In genomic region chr14:105299654-105300541, GRCh38 we compare ENCODE assay signal across 8 cellular contexts. TPM values are rescaled to one million over a fixed set of nuclear protein-coding genes. Genes with fewer than 3 reads are reported as not detected.
A peak's percentile ranks its signal among the peaks of the same experiment; 100 is the strongest.
DNase-seq lines count a peak whose midpoint lies in the region; ATAC-seq, FAIRE-seq and TF ChIP-seq lines count a peak whose summit lies in the region.

No MANE protein-coding gene starts in this region.

- H3K27ac ChIP-seq in HepG2 (ENCODE audit: extremely low read length, insufficient read depth, low read length) (peak overlapping the region; percentile 95), stomach smooth muscle (ENCODE audit: low read length) (peak overlapping the region; percentile 82)

- BruUV-seq in HepG2 (replicated peaks; lab: Mats Ljungman, UMichigan), result no TSS peak

- H3K27me3 ChIP-seq in HepG2 (ENCODE audit: control insufficient read depth in 1 of 2, insufficient read depth in 2 of 2, low read length in 2 of 2), result no peaks in the 10 kb centered on the region; a peak in 1 of 5 replicates
- no peaks in the 10 kb centered on the region for H3K27me3 ChIP-seq in stomach smooth muscle (ENCODE audit: control insufficient read depth in 1 of 2, insufficient read depth in 2 of 2, low read length in 2 of 2)

- POLR2A ChIA-PET in HepG2 (lab: Yijun Ruan, JAX), result no interaction called here

- TF ChIP-seq CTCF in brain (conservative IDR thresholded peaks at IDR 0.05), result no peak
- no peak for TF ChIP-seq CTCF in HepG2 (CRISPR knock-in tag; IDR thresholded peaks at IDR 0.05)

- H3K4me1 ChIP-seq in HepG2 (ENCODE audit: insufficient read depth, low read length) (peaks cover 29% of the 10 kb centered on the region), stomach smooth muscle (ENCODE audit: control insufficient read depth, insufficient read depth, low read length) (peaks cover 16% of the 10 kb centered on the region)

- peak overlapping the region; percentile 68 to 99 (median 92) for H3K4me3 ChIP-seq in HepG2 (replicated peaks in 1 of 3; ENCODE audit: insufficient read depth in 1 of 3, low read depth in 2 of 3, low read length in 3 of 3)
- peak overlapping the region; percentile 76 to 88 for H3K4me3 ChIP-seq in stomach smooth muscle (ENCODE audit: low read length in 2 of 2)

- intact Hi-C loops in HepG2 (cut with micrococcal nuclease; ENCODE audit: unreplicated experiment), result no loop called here

- DNase-seq in NCI-H345 (lab: John Stamatoyannopoulos, UW) (peak; percentile 59), NCI-H345 treated with DMSO at 0.1 percent for 48 hours (lab: John Stamatoyannopoulos, UW; ENCODE audit: unreplicated experiment) (no peak), NCI-H748 (lab: John Stamatoyannopoulos, UW; ENCODE audit: unreplicated experiment) (peak; percentile 43), HepG2 (ENCODE audit: low spot score) (no peak), GF-D8 (lab: John Stamatoyannopoulos, UW) (no peak)

- peaks cover 10% of the 10 kb centered on the region; the same call in 1 of the 2 replicates for H4K20me1 ChIP-seq in HepG2 (ENCODE audit: insufficient read depth, low read length)

- H3K9me3 ChIP-seq in HepG2 (ENCODE audit: low read length) (no peaks in the 10 kb centered on the region), stomach smooth muscle (ENCODE audit: control insufficient read depth in 2 of 2, low read length in 2 of 2) (no peaks in the 10 kb centered on the region)

- peak overlapping the region; percentile 91 to 95 (median 93) for H3K4me3 Mint-ChIP-seq in brain

- peaks cover 34% of the 10 kb centered on the region for H3K4me1 Mint-ChIP-seq in brain

- TF ChIP-seq RAD21 in HepG2 (CRISPR knock-in tag; IDR thresholded peaks at IDR 0.05), result no peak

- H3K36me3 ChIP-seq in HepG2 (replicated peaks in 1 of 2; ENCODE audit: control insufficient read depth in 1 of 2, insufficient read depth in 2 of 2, low read length in 2 of 2) (no peaks in the 10 kb centered on the region), stomach smooth muscle (ENCODE audit: control insufficient read depth in 2 of 2, insufficient read depth in 2 of 2, low read length in 2 of 2) (no peaks in the 10 kb centered on the region)

- TF ChIP-seq EP300 in HepG2 (IDR thresholded peaks at IDR 0.05; ENCODE audit: low read depth in 2 of 2, low read length in 2 of 2) (no peak), HepG2 (CRISPR knock-in tag; IDR thresholded peaks at IDR 0.05; ENCODE audit: borderline replicate concordance) (no peak)

- H3K9me3 Mint-ChIP-seq in brain, result peaks cover 0 to 10% (median 4%) of the 10 kb centered on the region in 5 experiments

- CTCF ChIA-PET in HepG2 (lab: Yijun Ruan, JAX; ENCODE audit: low intra/inter-chr PET ratio, low total read pairs), result no interaction called here

- no peak for TF ChIP-seq POLR2A in HepG2 (IDR thresholded peaks at IDR 0.05; ENCODE audit: insufficient read depth in 1 of 2, low read depth in 2 of 2, low read length in 2 of 2)

- in situ Hi-C loops in HepG2 (cut with HindIII; ENCODE audit: extremely low pct_ligation_motif_present, low pct_unique_long_range_greater_than_20kb), result no loop called here

- peaks cover 11% of the 10 kb centered on the region for H3K27me3 Mint-ChIP-seq in brain

- H3K4me2 ChIP-seq in HepG2 (ENCODE audit: low read depth, low read length), result peak overlapping the region; percentile 78

- FAIRE-seq in HepG2 (lab: Jason Lieb, UNC), result no peak

- WGBS in HepG2 (ENCODE audit: low lambda C conversion rate), result 7% methylated on average over 16 of the region's 54 CpGs

- H3K9ac ChIP-seq in HepG2 (ENCODE audit: insufficient read depth, low read depth, low read length) (peak overlapping the region; percentile 88), stomach smooth muscle (ENCODE audit: low read length in 2 of 2) (peak overlapping the region; percentile 72 to 87)

- no peak overlapping the region for H2AFZ ChIP-seq in HepG2 (ENCODE audit: low read length)

- H3K79me2 ChIP-seq in HepG2 (ENCODE audit: insufficient read depth, low read length), result peaks cover 37% of the 10 kb centered on the region

- ATAC-seq in HG02642 (IDR thresholded peaks at IDR 0.05; ENCODE audit: poor library complexity, unreplicated experiment) (peak; percentile 22), HepG2 (peak; percentile 20)

- H3K36me3 Mint-ChIP-seq in brain, result peaks cover 29% of the 10 kb centered on the region

- H3K27ac Mint-ChIP-seq in brain, result peak overlapping the region; percentile 84 to 95 (median 92)

RNA-seq across cellular contexts. Expression of gene BRF1, which starts 0.9 kb away (rescaled TPM):
- 36.4 TPM for polyA plus RNA-seq in brain (ENCODE audit: insufficient read depth, low read depth, low replicate concordance)
- total RNA-seq in HepG2 (2016; rRNA removed; fragmentation: Illumina TruSeq; extraction: Trizol), result 6.4 and 11.0 TPM in 2 replicates
- total RNA-seq in HepG2 (2016; cell fraction: cytosol; rRNA removed; fragmentation: Illumina TruSeq; extraction: Trizol; ENCODE audit: low read depth), result 5.6 and 7.0 TPM in 2 replicates
- 5.9 and 10.9 TPM in 2 replicates for total RNA-seq in HepG2 (2016; cell fraction: insoluble cytoplasmic fraction; rRNA removed; fragmentation: Illumina TruSeq; extraction: Trizol)
- total RNA-seq in HepG2 (2016; cell fraction: membrane; rRNA removed; fragmentation: Illumina TruSeq; extraction: Trizol), result 4.2 and 5.2 TPM in 2 replicates
- 11.8 and 16.0 TPM in 2 replicates for total RNA-seq in HepG2 (2016; cell fraction: nucleus; rRNA removed; fragmentation: Illumina TruSeq; extraction: Trizol)
- 5.1 and 5.7 TPM in 2 replicates for polyA plus RNA-seq in HepG2 (2011; rRNA removed)
- 3.4 and 3.6 TPM in 2 replicates for polyA plus RNA-seq in HepG2 (2011; cell fraction: cytosol; rRNA removed)
- 32.9 and 41.6 TPM in 2 replicates for polyA plus RNA-seq in HepG2 (2011; cell fraction: nucleus; rRNA removed)
- polyA plus RNA-seq in HepG2 (2012), result 7.1 and 9.1 TPM in 2 replicates
- 0.58 and 0.88 TPM in 2 replicates for polyA plus RNA-seq in HepG2 (2016; cell fraction: cytosol; fragmentation: Illumina TruSeq; extraction: Trizol; ENCODE audit: low read depth)
- 6.9 and 7.1 TPM in 2 replicates for polyA plus RNA-seq in HepG2 (2016; cell fraction: insoluble cytoplasmic fraction; fragmentation: Illumina TruSeq; extraction: Trizol; ENCODE audit: low read depth)
- polyA plus RNA-seq in HepG2 (2016; cell fraction: membrane; fragmentation: Illumina TruSeq; extraction: Trizol; ENCODE audit: low read depth), result 1.6 and 1.8 TPM in 2 replicates
- polyA plus RNA-seq in HepG2 (2016; cell fraction: nucleus; fragmentation: Illumina TruSeq; extraction: Trizol; ENCODE audit: insufficient read depth, low read depth), result 26.5 and 31.7 TPM in 2 replicates
- polyA minus RNA-seq in HepG2 (2011; rRNA and poly(A)+ RNA removed; ENCODE audit: low replicate concordance), result 15.5 TPM in 2 replicates
- 6.0 and 7.0 TPM in 2 replicates for polyA minus RNA-seq in HepG2 (2011; cell fraction: cytosol; rRNA and poly(A)+ RNA removed)
- polyA minus RNA-seq in HepG2 (2011; cell fraction: nucleus; rRNA and poly(A)+ RNA removed), result 25.0 and 27.4 TPM in 2 replicates

RNA-seq across cellular contexts. Expression of gene PACS2, which starts 14.7 kb away (rescaled TPM):
- polyA plus RNA-seq in brain (ENCODE audit: insufficient read depth, low read depth, low replicate concordance) (127 TPM), HepG2 (2011; rRNA removed) (27.6 and 33.7 TPM in 2 replicates)
- total RNA-seq in HepG2 (2016; rRNA removed; fragmentation: Illumina TruSeq; extraction: Trizol), result 14.6 and 23.6 TPM in 2 replicates
- 32.3 and 33.7 TPM in 2 replicates for total RNA-seq in HepG2 (2016; cell fraction: cytosol; rRNA removed; fragmentation: Illumina TruSeq; extraction: Trizol; ENCODE audit: low read depth)
- 10.5 and 22.9 TPM in 2 replicates for total RNA-seq in HepG2 (2016; cell fraction: insoluble cytoplasmic fraction; rRNA removed; fragmentation: Illumina TruSeq; extraction: Trizol)
- 48.2 and 50.4 TPM in 2 replicates for total RNA-seq in HepG2 (2016; cell fraction: membrane; rRNA removed; fragmentation: Illumina TruSeq; extraction: Trizol)
- 18.0 and 23.5 TPM in 2 replicates for total RNA-seq in HepG2 (2016; cell fraction: nucleus; rRNA removed; fragmentation: Illumina TruSeq; extraction: Trizol)
- 22.9 and 31.9 TPM in 2 replicates for polyA plus RNA-seq in HepG2 (2011; cell fraction: cytosol; rRNA removed)
- polyA plus RNA-seq in HepG2 (2011; cell fraction: nucleus; rRNA removed), result 175 and 213 TPM in 2 replicates
- polyA plus RNA-seq in HepG2 (2012), result 22.4 and 34.0 TPM in 2 replicates
- 37.2 and 44.2 TPM in 2 replicates for polyA plus RNA-seq in HepG2 (2016; cell fraction: cytosol; fragmentation: Illumina TruSeq; extraction: Trizol; ENCODE audit: low read depth)
- 16.9 and 23.7 TPM in 2 replicates for polyA plus RNA-seq in HepG2 (2016; cell fraction: insoluble cytoplasmic fraction; fragmentation: Illumina TruSeq; extraction: Trizol; ENCODE audit: low read depth)
- polyA plus RNA-seq in HepG2 (2016; cell fraction: membrane; fragmentation: Illumina TruSeq; extraction: Trizol; ENCODE audit: low read depth), result 47.5 and 52.5 TPM in 2 replicates
- polyA plus RNA-seq in HepG2 (2016; cell fraction: nucleus; fragmentation: Illumina TruSeq; extraction: Trizol; ENCODE audit: insufficient read depth, low read depth), result 55.8 and 60.4 TPM in 2 replicates
- 21.1 and 44.9 TPM in 2 replicates for polyA minus RNA-seq in HepG2 (2011; rRNA and poly(A)+ RNA removed; ENCODE audit: low replicate concordance)
- 12.7 and 16.0 TPM in 2 replicates for polyA minus RNA-seq in HepG2 (2011; cell fraction: cytosol; rRNA and poly(A)+ RNA removed)
- polyA minus RNA-seq in HepG2 (2011; cell fraction: nucleus; rRNA and poly(A)+ RNA removed), result 29.4 and 36.3 TPM in 2 replicates

RNA-seq across cellular contexts. Expression of gene BTBD6, which starts 51.6 kb away (rescaled TPM):
- polyA plus RNA-seq in brain (ENCODE audit: insufficient read depth, low read depth, low replicate concordance) (91.4 TPM), HepG2 (2011; rRNA removed) (not detected in 2 replicates)
- total RNA-seq in HepG2 (2016; rRNA removed; fragmentation: Illumina TruSeq; extraction: Trizol), result not detected in 2 replicates
- not detected in 2 replicates for total RNA-seq in HepG2 (2016; cell fraction: cytosol; rRNA removed; fragmentation: Illumina TruSeq; extraction: Trizol; ENCODE audit: low read depth)
- not detected in 2 replicates for total RNA-seq in HepG2 (2016; cell fraction: insoluble cytoplasmic fraction; rRNA removed; fragmentation: Illumina TruSeq; extraction: Trizol)
- not detected in 2 replicates for total RNA-seq in HepG2 (2016; cell fraction: membrane; rRNA removed; fragmentation: Illumina TruSeq; extraction: Trizol)
- not detected in 2 replicates for total RNA-seq in HepG2 (2016; cell fraction: nucleus; rRNA removed; fragmentation: Illumina TruSeq; extraction: Trizol)
- polyA plus RNA-seq in HepG2 (2011; cell fraction: cytosol; rRNA removed), result not detected in 2 replicates
- not detected in 2 replicates for polyA plus RNA-seq in HepG2 (2011; cell fraction: nucleus; rRNA removed)
- polyA plus RNA-seq in HepG2 (2012), result 0.08 and 0.11 TPM in 2 replicates
- polyA plus RNA-seq in HepG2 (2016; cell fraction: cytosol; fragmentation: Illumina TruSeq; extraction: Trizol; ENCODE audit: low read depth), result not detected in 2 replicates
- polyA plus RNA-seq in HepG2 (2016; cell fraction: insoluble cytoplasmic fraction; fragmentation: Illumina TruSeq; extraction: Trizol; ENCODE audit: low read depth), result not detected in 2 replicates
- not detected in 2 replicates for polyA plus RNA-seq in HepG2 (2016; cell fraction: membrane; fragmentation: Illumina TruSeq; extraction: Trizol; ENCODE audit: low read depth)
- polyA plus RNA-seq in HepG2 (2016; cell fraction: nucleus; fragmentation: Illumina TruSeq; extraction: Trizol; ENCODE audit: insufficient read depth, low read depth), result not detected in 2 replicates
- 40.4 TPM in 1 of 2 replicates, not detected in the other for polyA minus RNA-seq in HepG2 (2011; rRNA and poly(A)+ RNA removed; ENCODE audit: low replicate concordance)
- polyA minus RNA-seq in HepG2 (2011; cell fraction: cytosol; rRNA and poly(A)+ RNA removed), result not detected in 2 replicates
- 0.26 TPM in 1 of 2 replicates, not detected in the other for polyA minus RNA-seq in HepG2 (2011; cell fraction: nucleus; rRNA and poly(A)+ RNA removed)

Comparison
In these comparisons a context has a peak if more than half of its experiments do, and no peak if none do; other contexts are left out.
1. DNase-seq: peak in NCI-H345 (single experiment) and NCI-H748 (single experiment); none in NCI-H345 treated with DMSO at 0.1 percent for 48 hours (single experiment), HepG2 (single experiment) and GF-D8 (single experiment).
2. RNA of gene BTBD6, which starts 51.6 kb away (polyA plus RNA-seq): 91.4 TPM in brain (single experiment); 0.08 to 0.11 TPM in HepG2; every median in the first group is over 10 times any median in the second.